12 cellular contexts compared by ENCODE assay signal in genomic region chr6:134909701-134910595, GRCh38. TPM values are rescaled to one million over a fixed set of nuclear protein-coding genes. Genes with fewer than 3 reads are reported as not detected.
DNase-seq lines count a peak whose midpoint lies in the region; ATAC-seq and TF ChIP-seq lines count a peak whose summit lies in the region.
"Had no signal": no experiment of that assay in that cellular context is flagged by ENCODE, and none has a peak within 500 bp of the region (broad histone marks: within the 10 kb centered on the region; RNA-seq: fewer than 3 reads in every experiment).

No MANE protein-coding gene starts in this region.

- H3K36me3 ChIP-seq in aorta (ENCODE audit: control insufficient read depth in 1 of 2, insufficient read depth in 2 of 2, low read length in 1 of 2) = no peaks in the 10 kb centered on the region
- H3K36me3 ChIP-seq: thyroid gland had no signal

- peaks cover 5% of the 10 kb centered on the region for H3K4me1 ChIP-seq in right cardiac atrium (ENCODE audit: control insufficient read depth, insufficient read depth, low read length)
- peaks cover 0 to 5% of the 10 kb centered on the region in 2 donors for H3K4me1 ChIP-seq in aorta (ENCODE audit: control insufficient read depth in 1 of 2, insufficient read depth in 2 of 2, low read length in 2 of 2)
- H3K4me1 ChIP-seq: thyroid gland had no signal

- TF ChIP-seq CTCF in omental fat pad (IDR thresholded peaks at IDR 0.05) = no peak

- DNase-seq in right cardiac atrium (no peak), cardiac septum (ENCODE audit: low spot score) (no peak), epithelial cell of prostate (ENCODE audit: low read depth, low spot score) (no peak), omental fat pad (ENCODE audit: low spot score) (no peak), aorta (no peak), NCI-H510A (lab: John Stamatoyannopoulos, UW) (no peak)
- DNase-seq: activated CD4-positive, alpha-beta T cell treated with anti-CD3 and anti-CD28 coated beads, Interleukin-2, amount 50 U/mL, for 4 hours; nephron progenitor cell; T-helper 17 cell; thyroid gland had no signal

- intact Hi-C loops in right cardiac atrium (cut with DNase I) (no loop called here), cardiac septum (cut with DNase I) (no loop called here), aorta (cut with DNase I) (no loop called here)

- no peak overlapping the region for H3K27ac ChIP-seq in right cardiac atrium (ENCODE audit: low read length)
- H3K27ac ChIP-seq in epithelial cell of prostate = peak overlapping the region; percentile 98
- H3K27ac ChIP-seq in aorta (ENCODE audit: low read depth in 1 of 2, low read length in 2 of 2) = no peak overlapping the region
- H3K27ac ChIP-seq: thyroid gland had no signal

- no peak overlapping the region for H3K4me3 ChIP-seq in right cardiac atrium (ENCODE audit: low read length)
- H3K4me3 ChIP-seq in aorta (ENCODE audit: low read length in 2 of 2) = no peak overlapping the region
- H3K4me3 ChIP-seq: thyroid gland had no signal

- peak; percentile 12 to 31 for ATAC-seq in right cardiac atrium
- peak; percentile 29 for ATAC-seq in omental fat pad (ENCODE audit: low FRiP score)
- ATAC-seq in aorta (ENCODE audit: low FRiP score) = peak; percentile 37
- ATAC-seq in HG03097 (IDR thresholded peaks at IDR 0.05; ENCODE audit: low FRiP score, unreplicated experiment) = no peak
- ATAC-seq in GM18870 (IDR thresholded peaks at IDR 0.05; ENCODE audit: unreplicated experiment) = no peak
- ATAC-seq: T-helper 17 cell had no signal

- no peaks in the 10 kb centered on the region for H3K27me3 ChIP-seq in right cardiac atrium (ENCODE audit: control insufficient read depth, insufficient read depth)
- H3K27me3 ChIP-seq in aorta (ENCODE audit: control insufficient read depth in 1 of 2, insufficient read depth in 2 of 2, low read length in 1 of 2) = no peaks in the 10 kb centered on the region
- H3K27me3 ChIP-seq: thyroid gland had no signal

- no peaks in the 10 kb centered on the region for H3K9me3 ChIP-seq in right cardiac atrium (ENCODE audit: control insufficient read depth, low read length)
- no peaks in the 10 kb centered on the region for H3K9me3 ChIP-seq in aorta (ENCODE audit: control insufficient read depth, low read length)
- H3K9me3 ChIP-seq: thyroid gland had no signal

- 42% methylated on average over 11 of the region's 11 CpGs for WGBS in right cardiac atrium
- 58 to 59% methylated on average over 11 of the region's 11 CpGs for WGBS in aorta, 2 donors

RNA-seq across cellular contexts. Expression of gene ALDH8A1, which starts 40.0 kb away (rescaled TPM):
- total RNA-seq in right cardiac atrium = 1 to 10 TPM in 1 of 4 donors, under 1 TPM in 3; 0.24 to 1.3 (median 0.37) TPM
- 0.23 TPM for polyA plus RNA-seq in right cardiac atrium
- 0.57 TPM for total RNA-seq in cardiac septum
- total RNA-seq in omental fat pad = 1 to 10 TPM; 1.5 to 7.0 (median 3.0) TPM
- total RNA-seq in aorta = 1 to 10 TPM; 1.6 to 4.1 TPM
- polyA plus RNA-seq in aorta = 1 to 10 TPM in 1 of 2 donors, under 1 TPM in 1; 0.75 to 1.8 TPM

Comparison
In these comparisons a context has a peak if more than half of its experiments do, and no peak if none do; other contexts are left out.
1. ATAC-seq: peak in right cardiac atrium (2 of 2), omental fat pad (single experiment) and aorta (single experiment); none in HG03097 (single experiment) and GM18870 (single experiment).